ENCODE assay signal across 21 cellular contexts in the genomic region with DNA sequence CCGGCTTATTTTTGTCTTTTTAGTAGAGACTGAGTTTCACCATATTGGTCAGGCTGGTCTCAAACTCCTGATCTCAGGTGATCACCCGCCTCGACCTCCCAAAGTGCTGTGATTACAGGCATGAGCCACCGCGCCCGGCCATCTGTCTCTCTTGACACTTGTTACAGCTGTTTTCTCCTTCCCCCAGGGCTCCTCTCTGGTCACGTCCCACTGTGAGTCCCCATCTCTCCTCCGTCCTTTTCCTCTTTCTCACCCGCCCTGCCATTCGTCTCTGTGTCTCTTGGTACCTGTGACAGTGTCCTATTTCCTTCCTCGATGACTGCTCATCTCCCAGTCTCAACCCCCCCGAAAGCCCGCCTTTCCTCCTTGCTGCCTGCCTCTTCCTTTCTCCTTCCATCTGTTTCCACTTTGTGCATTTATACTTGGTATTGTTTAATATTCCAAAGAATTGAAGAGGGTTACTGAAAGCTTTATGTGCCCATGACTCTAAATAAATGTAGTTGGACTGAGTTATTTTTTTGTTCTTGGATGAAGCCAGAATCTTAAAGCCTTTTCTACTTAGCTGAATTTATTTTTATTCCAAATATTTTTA.
A peak's percentile ranks its signal among the peaks of the same experiment; 100 is the strongest.
DNase-seq lines count a peak whose midpoint lies in the region; ATAC-seq and TF ChIP-seq lines count a peak whose summit lies in the region.
"Had no signal": no experiment of that assay in that cellular context is flagged by ENCODE, and none has a peak within 500 bp of the region (broad histone marks: within the 10 kb centered on the region; RNA-seq: fewer than 3 reads in every experiment).

No MANE protein-coding gene starts in this region.

- peaks cover 7% of the 10 kb centered on the region for H3K36me3 ChIP-seq in upper lobe of right lung
- no peaks in the 10 kb centered on the region for H3K36me3 ChIP-seq in mesendoderm (ENCODE audit: control insufficient read depth, insufficient read depth, low read length)
- H3K36me3 ChIP-seq: BE2C, HAP-1 had no signal

- H2BK15ac ChIP-seq in mesendoderm (replicated peaks; ENCODE audit: low read depth): no peak overlapping the region

- no peak overlapping the region for H4K5ac ChIP-seq in mesendoderm (ENCODE audit: low read length)

- intact Hi-C loops in upper lobe of right lung (cut with DNase I): no loop called here

- no peak overlapping the region for H2BK5ac ChIP-seq in mesendoderm (ENCODE audit: low read length)

- peaks cover 3% of the 10 kb centered on the region for H3K36me3 Mint-ChIP-seq in activated T-cell treated with anti-CD3 and anti-CD28 coated beads, Interleukin-2, amount 50 U/mL, for 4 hours (ENCODE audit: insufficient read depth)

- no peak overlapping the region for H3K4me3 Mint-ChIP-seq in activated T-cell treated with anti-CD3 and anti-CD28 coated beads, Interleukin-2, amount 50 U/mL, for 4 hours
- H3K4me3 Mint-ChIP-seq: CD4-positive, alpha-beta T cell had no signal

- H3K9me3 ChIP-seq in upper lobe of right lung: no peaks in the 10 kb centered on the region
- H3K9me3 ChIP-seq: BE2C, HAP-1, SJSA1 had no signal

- no peak overlapping the region for H3K4ac ChIP-seq in mesendoderm (ENCODE audit: low read depth, low read length)

- DNase-seq in NCI-H2171 treated with DMSO at 0.1 percent for 48 hours (lab: John Stamatoyannopoulos, UW) (peak; percentile 38), NCI-H2171 (lab: John Stamatoyannopoulos, UW) (no peak), left lobe of liver (ENCODE audit: low spot score) (peak; percentile 22), upper lobe of right lung (peak; percentile 46), mesendoderm (no peak)
- DNase-seq in activated CD8-positive, alpha-beta memory T cell treated with anti-CD3 and anti-CD28 coated beads, Interleukin-2, amount 50 U/mL, for 48 hours: peak; percentile 23
- no peak for DNase-seq in activated T-cell treated with anti-CD3 and anti-CD28 coated beads, Interleukin-2, amount 50 U/mL, for 4 hours
- DNase-seq: BE2C; CD4-positive, alpha-beta T cell; NCI-H1105 treated with DMSO at 0.1 percent for 48 hours; NCI-H1694 treated with DMSO at 0.1 percent for 48 hours; NCI-H446; NCI-H69; NK-92 treated with Interleukin-12 subunit alpha and Interleukin-12 subunit beta, amount 100 ng/mL, for 24 hours; OCI-M1; RPMI8226 had no signal

- H3K4me1 Mint-ChIP-seq in activated T-cell treated with anti-CD3 and anti-CD28 coated beads, Interleukin-2, amount 50 U/mL, for 4 hours (ENCODE audit: low read depth): no peaks in the 10 kb centered on the region

- ATAC-seq in left lobe of liver (no peak), upper lobe of right lung (no peak), GM21381 (IDR thresholded peaks at IDR 0.05; ENCODE audit: unreplicated experiment) (no peak)
- no peak for ATAC-seq in activated T-cell treated with anti-CD3 and anti-CD28 coated beads, Interleukin-2, amount 50 U/mL, for 4 hours

- WGBS in mesendoderm (ENCODE audit: extremely low coverage, insufficient coverage, low lambda C conversion rate): no CpG with 5 or more reads among the region's 13 CpGs

- H3K18ac ChIP-seq in mesendoderm (ENCODE audit: low read length): no peak overlapping the region

- H3K27me3 ChIP-seq in upper lobe of right lung (no peaks in the 10 kb centered on the region), mesendoderm (ENCODE audit: insufficient read depth, low read length, poor library complexity) (no peaks in the 10 kb centered on the region)
- H3K27me3 ChIP-seq: BE2C, SJSA1 had no signal

- no peak overlapping the region for H2BK120ac ChIP-seq in mesendoderm (ENCODE audit: low read depth, low read length)

- no peak overlapping the region for H3K4me3 ChIP-seq in upper lobe of right lung
- no peak overlapping the region for H3K4me3 ChIP-seq in mesendoderm (ENCODE audit: low read length)
- H3K4me3 ChIP-seq: HAP-1, SJSA1 had no signal

- H3K4me2 ChIP-seq in mesendoderm (ENCODE audit: low read length): no peak overlapping the region

- H3K27ac ChIP-seq in upper lobe of right lung (no peak overlapping the region), mesendoderm (ENCODE audit: low read depth, low read length) (no peak overlapping the region)
- H3K27ac ChIP-seq: 22Rv1, HL-60, SJSA1 had no signal

- no peak overlapping the region for H3K56ac ChIP-seq in mesendoderm (ENCODE audit: low read length)

- no peaks in the 10 kb centered on the region for H3K79me2 ChIP-seq in mesendoderm (ENCODE audit: control insufficient read depth, insufficient read depth, low read length)

- H4K8ac ChIP-seq in mesendoderm (ENCODE audit: low read depth, low read length): no peak overlapping the region

- H3K4me1 ChIP-seq in upper lobe of right lung (no peaks in the 10 kb centered on the region), mesendoderm (ENCODE audit: control insufficient read depth, low read depth, low read length) (no peaks in the 10 kb centered on the region)
- H3K4me1 ChIP-seq: BE2C, HAP-1 had no signal

- H3K9ac ChIP-seq in mesendoderm (ENCODE audit: low read length): no peak overlapping the region

- no peak overlapping the region for H3K23ac ChIP-seq in mesendoderm (ENCODE audit: low read length)

- H3K9me3 Mint-ChIP-seq in activated T-cell treated with anti-CD3 and anti-CD28 coated beads, Interleukin-2, amount 50 U/mL, for 4 hours: no peaks in the 10 kb centered on the region
- H3K9me3 Mint-ChIP-seq: CD4-positive, alpha-beta T cell had no signal

- no peak overlapping the region for H2AK5ac ChIP-seq in mesendoderm (ENCODE audit: low read length)

- no peaks in the 10 kb centered on the region for H3K27me3 Mint-ChIP-seq in activated T-cell treated with anti-CD3 and anti-CD28 coated beads, Interleukin-2, amount 50 U/mL, for 4 hours (ENCODE audit: low read depth)
- H3K27me3 Mint-ChIP-seq: CD4-positive, alpha-beta T cell had no signal

- H3K79me1 ChIP-seq in mesendoderm (ENCODE audit: low read length): no peaks in the 10 kb centered on the region

- TF ChIP-seq CTCF in upper lobe of right lung (IDR thresholded peaks at IDR 0.05): no peak

Comparison
In these comparisons a context has a peak if more than half of its experiments do, and no peak if none do; other contexts are left out.
1. DNase-seq: peak in NCI-H2171 treated with DMSO at 0.1 percent for 48 hours (single experiment), activated CD8-positive, alpha-beta memory T cell treated with anti-CD3 and anti-CD28 coated beads, Interleukin-2, amount 50 U/mL, for 48 hours (single experiment), left lobe of liver (single experiment) and upper lobe of right lung (single experiment); none in NCI-H2171 (single experiment), activated T-cell treated with anti-CD3 and anti-CD28 coated beads, Interleukin-2, amount 50 U/mL, for 4 hours (single experiment) and mesendoderm (single experiment).